Comparison of ENCODE assay signal across 1 cellular context in the genomic region with DNA sequence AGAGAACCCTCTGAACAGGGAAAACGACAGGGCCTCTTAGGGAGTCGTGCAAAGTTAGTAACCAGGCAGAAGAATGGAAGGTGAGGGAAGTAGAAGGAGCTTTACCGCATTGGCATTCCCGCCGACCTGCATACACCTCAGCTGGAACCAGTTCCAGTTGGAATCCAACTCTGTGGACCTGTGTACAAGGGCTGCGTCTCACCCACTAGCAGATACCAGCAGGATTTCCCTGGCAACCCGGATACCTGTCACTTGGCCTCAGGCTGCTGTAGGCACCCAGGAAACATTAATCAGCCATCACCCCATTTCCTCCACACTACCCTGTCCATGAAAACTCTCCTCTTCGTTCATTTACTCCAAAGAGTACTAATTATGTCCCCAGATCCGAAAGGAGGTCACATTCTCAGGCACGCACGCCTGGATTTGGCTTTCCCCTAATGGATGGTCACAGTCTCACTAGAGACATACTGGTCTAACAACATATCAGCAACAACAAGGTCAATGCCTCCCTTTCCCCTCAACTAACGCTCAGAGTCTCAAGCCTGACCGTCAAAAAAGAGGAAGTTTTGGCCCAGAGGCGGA.
A peak's percentile ranks its signal among the peaks of the same experiment; 100 is the strongest.
TF ChIP-seq lines count a peak whose summit lies in the region.

No MANE protein-coding gene starts in this region.

TF ChIP-seq in K562, 482 proteins besides CTCF, POLR2A, EP300 and RAD21:
- peak; percentile 81; the same call in 1 of the 2 replicates for TF ChIP-seq NR2C2 (CRISPR knock-in tag; IDR thresholded peaks at IDR 0.05)
- no peak for TF ChIP-seq NR2C2 (tag; IDR thresholded peaks at IDR 0.05)
- TF ChIP-seq TEAD4 (IDR thresholded peaks at IDR 0.05; ENCODE audit: low read length): 0 out of 2 replicates have a peak, but pooled peaks have one; percentile 19
- no peak for TF ChIP-seq TEAD4 (CRISPR knock-in tag; IDR thresholded peaks at IDR 0.05; ENCODE audit: borderline replicate concordance)
- no peak for TF ChIP-seq FOXK1 (CRISPR knock-in tag; IDR thresholded peaks at IDR 0.05; ENCODE audit: borderline replicate concordance)
- peak; percentile 61; the same call in 1 of the 2 replicates for TF ChIP-seq L3MBTL2 (IDR thresholded peaks at IDR 0.05)
- TF ChIP-seq, protein P1, sequence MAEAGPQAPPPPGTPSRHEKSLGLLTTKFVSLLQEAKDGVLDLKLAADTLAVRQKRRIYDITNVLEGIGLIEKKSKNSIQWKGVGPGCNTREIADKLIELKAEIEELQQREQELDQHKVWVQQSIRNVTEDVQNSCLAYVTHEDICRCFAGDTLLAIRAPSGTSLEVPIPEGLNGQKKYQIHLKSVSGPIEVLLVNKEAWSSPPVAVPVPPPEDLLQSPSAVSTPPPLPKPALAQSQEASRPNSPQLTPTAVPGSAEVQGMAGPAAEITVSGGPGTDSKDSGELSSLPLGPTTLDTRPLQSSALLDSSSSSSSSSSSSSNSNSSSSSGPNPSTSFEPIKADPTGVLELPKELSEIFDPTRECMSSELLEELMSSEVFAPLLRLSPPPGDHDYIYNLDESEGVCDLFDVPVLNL (CRISPR knock-in tag; IDR thresholded peaks at IDR 0.05; ENCODE audit: low read depth): peak; percentile 79
- TF ChIP-seq CBX5 (IDR thresholded peaks at IDR 0.05; ENCODE audit: borderline replicate concordance, low read depth): 0 out of 2 replicates have a peak, but pooled peaks have one; percentile 2
- TF ChIP-seq ZNF224 (CRISPR knock-in tag; IDR thresholded peaks at IDR 0.05): 0 out of 2 replicates have a peak, but pooled peaks have one; percentile 30
- TF ChIP-seq ZBTB2 (IDR thresholded peaks at IDR 0.05): no peak
- TF ChIP-seq FOXK2 (conservative IDR thresholded peaks at IDR 0.05 in 1 of 2, IDR thresholded peaks at IDR 0.05 in 1 of 2; ENCODE audit: low read depth in 2 of 2): no peak
- TF ChIP-seq TARDBP (IDR thresholded peaks at IDR 0.05): no peak
- TF ChIP-seq, protein P2, sequence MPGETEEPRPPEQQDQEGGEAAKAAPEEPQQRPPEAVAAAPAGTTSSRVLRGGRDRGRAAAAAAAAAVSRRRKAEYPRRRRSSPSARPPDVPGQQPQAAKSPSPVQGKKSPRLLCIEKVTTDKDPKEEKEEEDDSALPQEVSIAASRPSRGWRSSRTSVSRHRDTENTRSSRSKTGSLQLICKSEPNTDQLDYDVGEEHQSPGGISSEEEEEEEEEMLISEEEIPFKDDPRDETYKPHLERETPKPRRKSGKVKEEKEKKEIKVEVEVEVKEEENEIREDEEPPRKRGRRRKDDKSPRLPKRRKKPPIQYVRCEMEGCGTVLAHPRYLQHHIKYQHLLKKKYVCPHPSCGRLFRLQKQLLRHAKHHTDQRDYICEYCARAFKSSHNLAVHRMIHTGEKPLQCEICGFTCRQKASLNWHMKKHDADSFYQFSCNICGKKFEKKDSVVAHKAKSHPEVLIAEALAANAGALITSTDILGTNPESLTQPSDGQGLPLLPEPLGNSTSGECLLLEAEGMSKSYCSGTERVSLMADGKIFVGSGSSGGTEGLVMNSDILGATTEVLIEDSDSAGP (CRISPR knock-in tag; IDR thresholded peaks at IDR 0.05): 0 out of 2 replicates have a peak, but pooled peaks have one; percentile 68
- TF ChIP-seq HDGF (IDR thresholded peaks at IDR 0.05): 0 out of 2 replicates have a peak, but pooled peaks have one; percentile 25
- TF ChIP-seq KAT7 (CRISPR knock-in tag; IDR thresholded peaks at IDR 0.05; ENCODE audit: borderline replicate concordance): peak; percentile 79
- 0 out of 4 replicates have a peak, but pooled peaks of 1 of the 2 experiments have one; percentile 25 for TF ChIP-seq UBTF (IDR thresholded peaks at IDR 0.05; ENCODE audit: borderline replicate concordance in 1 of 2, low read depth in 2 of 2, low read length in 2 of 2)
- peak; percentile 63; the same call in 1 of the 2 replicates for TF ChIP-seq E2F5 (CRISPR knock-in tag; IDR thresholded peaks at IDR 0.05)
- TF ChIP-seq CEBPG (CRISPR knock-in tag; IDR thresholded peaks at IDR 0.05): peak; percentile 48; the same call in 1 of the 2 replicates
- TF ChIP-seq CEBPG (tag; conservative IDR thresholded peaks at IDR 0.05 in 1 of 2, IDR thresholded peaks at IDR 0.05 in 1 of 2): no peak
- TF ChIP-seq TCF7 (IDR thresholded peaks at IDR 0.05; ENCODE audit: borderline replicate concordance): 0 out of 2 replicates have a peak, but pooled peaks have one; percentile 27
- TF ChIP-seq, protein P3, sequence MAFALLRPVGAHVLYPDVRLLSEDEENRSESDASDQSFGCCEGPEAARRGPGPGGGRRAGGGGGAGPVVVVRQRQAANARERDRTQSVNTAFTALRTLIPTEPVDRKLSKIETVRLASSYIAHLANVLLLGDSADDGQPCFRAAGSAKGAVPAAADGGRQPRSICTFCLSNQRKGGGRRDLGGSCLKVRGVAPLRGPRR (CRISPR knock-in tag; IDR thresholded peaks at IDR 0.05): no peak
